In the genomic region with DNA sequence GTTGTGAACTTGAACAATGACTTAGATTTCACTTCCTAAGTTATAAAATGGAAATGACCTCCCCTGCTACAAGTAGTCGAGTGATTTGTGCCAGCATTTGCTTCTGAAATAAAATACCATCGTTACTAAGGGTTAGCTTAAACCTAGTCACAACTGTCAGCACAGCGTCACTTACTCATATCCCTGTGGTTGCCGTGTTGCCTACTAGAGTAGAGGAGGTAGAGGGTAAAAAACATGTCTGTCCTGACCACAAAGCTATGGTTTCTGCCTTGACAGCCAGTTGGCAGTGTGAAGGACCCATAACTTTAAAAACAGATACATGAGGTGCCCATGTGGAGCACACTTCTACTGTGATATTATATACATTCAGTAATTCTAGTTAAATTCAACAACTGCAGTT, we compare ENCODE assay signal across 19 cellular contexts.
DNase-seq lines count a peak whose midpoint lies in the region; ATAC-seq and TF ChIP-seq lines count a peak whose summit lies in the region.
"Had no signal": no experiment of that assay in that cellular context is flagged by ENCODE, and none has a peak within 500 bp of the region (broad histone marks: within the 10 kb centered on the region; RNA-seq: fewer than 3 reads in every experiment).

No MANE protein-coding gene starts in this region.

- no peak overlapping the region for H3K4me3 ChIP-seq in hepatocyte

- 93% methylated on average over 4 of the region's 4 CpGs for WGBS in hepatocyte (ENCODE audit: low lambda C conversion rate, missing lambda C conversion rate)

- H2AFZ ChIP-seq in hepatocyte = no peak overlapping the region

- peaks cover 48% of the 10 kb centered on the region for H3K36me3 Mint-ChIP-seq in activated naive CD8-positive, alpha-beta T cell treated with anti-CD3 and anti-CD28 coated beads, Interleukin-2, amount 10 ng/mL, durations not matched to agents 7 days and 5 days
- peaks cover 29% of the 10 kb centered on the region for H3K36me3 Mint-ChIP-seq in activated naive CD8-positive, alpha-beta T cell treated with anti-CD3 and anti-CD28 coated beads for 36 hours
- H3K36me3 Mint-ChIP-seq in T-helper 17 cell (ENCODE audit: low read depth) = peaks cover 10% of the 10 kb centered on the region
- H3K36me3 Mint-ChIP-seq in WTC11 = peaks cover 13% of the 10 kb centered on the region
- H3K36me3 Mint-ChIP-seq in nephron progenitor cell (ENCODE audit: low read depth) = peaks cover 33% of the 10 kb centered on the region

- no peaks in the 10 kb centered on the region for H3K9me3 ChIP-seq in T-helper 17 cell (ENCODE audit: control insufficient read depth, low read length, poor library complexity, severe bottlenecking)
- H3K9me3 ChIP-seq in hepatocyte (ENCODE audit: low read depth) = no peaks in the 10 kb centered on the region

- peak; percentile 45 for ATAC-seq in activated naive CD8-positive, alpha-beta T cell treated with anti-CD3 and anti-CD28 coated beads, Interleukin-2, amount 10 ng/mL, durations not matched to agents 7 days and 5 days (ENCODE audit: low read depth)
- ATAC-seq in T-helper 17 cell (peak; percentile 69), WTC11 (no peak)
- peak; percentile 76 for ATAC-seq in stimulated activated naive CD8-positive, alpha-beta T cell treated with anti-CD3 and anti-CD28 coated beads, Interleukin-15, amount 100 ng/mL, for 72 hours
- ATAC-seq: stimulated activated memory B cell treated with anti-CD40 and anti-IgM and Interleukin-4, amounts not matched to agents 10 μg/mL and 1 μg/mL and 100 μg/mL, for 72 hours had no signal

- H3K4me2 ChIP-seq in hepatocyte = no peak overlapping the region

- peak overlapping the region; percentile 0 for H3K27ac ChIP-seq in hepatocyte

- peaks cover 25% of the 10 kb centered on the region for H3K4me1 ChIP-seq in hepatocyte (ENCODE audit: insufficient read depth)

- H3K36me3 ChIP-seq in hepatocyte (replicated peaks; ENCODE audit: insufficient read depth, low read depth) = no peaks in the 10 kb centered on the region

- POLR2A ChIA-PET in activated naive CD8-positive, alpha-beta T cell treated with anti-CD3 and anti-CD28 coated beads, Interleukin-2, amount 10 ng/mL, durations not matched to agents 7 days and 5 days (lab: Charles Lee) = no interaction called here
- POLR2A ChIA-PET in WTC11 (lab: Charles Lee) = no interaction called here

- H3K27me3 ChIP-seq in hepatocyte = no peaks in the 10 kb centered on the region

- CTCF ChIA-PET in WTC11 (lab: Charles Lee) = interaction anchor here (0.7 kb wide), 1 partner anchor 55 kb away, joined by 3 read pairs; no protein-coding TSS in a partner anchor

- H3K27me3 Mint-ChIP-seq in activated naive CD8-positive, alpha-beta T cell treated with anti-CD3 and anti-CD28 coated beads, Interleukin-2, amount 10 ng/mL, durations not matched to agents 7 days and 5 days = no peaks in the 10 kb centered on the region
- H3K27me3 Mint-ChIP-seq in activated naive CD8-positive, alpha-beta T cell treated with anti-CD3 and anti-CD28 coated beads for 36 hours = no peaks in the 10 kb centered on the region
- no peaks in the 10 kb centered on the region for H3K27me3 Mint-ChIP-seq in T-helper 17 cell
- no peaks in the 10 kb centered on the region for H3K27me3 Mint-ChIP-seq in stimulated activated naive CD8-positive, alpha-beta T cell treated with anti-CD3 and anti-CD28 coated beads, Interleukin-15, amount 100 ng/mL, for 72 hours
- H3K27me3 Mint-ChIP-seq in WTC11 (ENCODE audit: low read depth) = no peaks in the 10 kb centered on the region
- H3K27me3 Mint-ChIP-seq in nephron progenitor cell (ENCODE audit: low read depth, poor library complexity) = no peaks in the 10 kb centered on the region
- H3K27me3 Mint-ChIP-seq: stimulated activated memory B cell treated with anti-CD40 and anti-IgM and Interleukin-4, amounts not matched to agents 10 μg/mL and 1 μg/mL and 100 μg/mL, for 72 hours had no signal

- no peaks in the 10 kb centered on the region for H3K9me3 Mint-ChIP-seq in activated naive CD8-positive, alpha-beta T cell treated with anti-CD3 and anti-CD28 coated beads, Interleukin-2, amount 10 ng/mL, durations not matched to agents 7 days and 5 days
- H3K9me3 Mint-ChIP-seq in activated naive CD8-positive, alpha-beta T cell treated with anti-CD3 and anti-CD28 coated beads for 36 hours = no peaks in the 10 kb centered on the region
- H3K9me3 Mint-ChIP-seq in stimulated activated naive CD8-positive, alpha-beta T cell treated with anti-CD3 and anti-CD28 coated beads, Interleukin-15, amount 100 ng/mL, for 72 hours = no peaks in the 10 kb centered on the region
- H3K9me3 Mint-ChIP-seq in WTC11 (no peaks in the 10 kb centered on the region), nephron progenitor cell (no peaks in the 10 kb centered on the region)
- H3K9me3 Mint-ChIP-seq: H9; stimulated activated memory B cell treated with anti-CD40 and anti-IgM and Interleukin-4, amounts not matched to agents 10 μg/mL and 1 μg/mL and 100 μg/mL, for 72 hours had no signal

- no peak for DNase-seq in activated naive CD8-positive, alpha-beta T cell treated with anti-CD3 and anti-CD28 coated beads, Interleukin-2, amount 10 ng/mL, durations not matched to agents 7 days and 5 days
- DNase-seq in activated naive CD8-positive, alpha-beta T cell treated with anti-CD3 and anti-CD28 coated beads for 36 hours = no peak
- DNase-seq in T-helper 17 cell (no peak), hepatocyte (ENCODE audit: low spot score) (no peak), WTC11 (ENCODE audit: low spot score) (no peak), nephron progenitor cell (no peak)
- peak in 1 of 2 donors; percentile 13 for DNase-seq in stimulated activated naive CD8-positive, alpha-beta T cell treated with anti-CD3 and anti-CD28 coated beads, Interleukin-15, amount 100 ng/mL, for 72 hours
- DNase-seq in activated effector memory CD4-positive, alpha-beta T cell treated with anti-CD3 and anti-CD28 coated beads, Interleukin-2, amount 50 U/mL, for 16 hours = no peak
- DNase-seq: activated effector memory CD4-positive, alpha-beta T cell treated with Interleukin-2 at 50 U/mL for 16 hours; amniotic stem cell; caudate nucleus; GF-D8; H9; IMR-90; mesenchymal stem cell; NCI-H1694 treated with DMSO at 0.1 percent for 48 hours; NCI-H526 treated with DMSO at 0.1 percent for 48 hours; stimulated activated CD4-positive, alpha-beta T cell treated with anti-CD3 and anti-CD28 coated beads, Interleukin-2, amount 100 ng/mL, for 24 hours had no signal

- no peaks in the 10 kb centered on the region for H3K9me2 ChIP-seq in hepatocyte (replicated peaks; ENCODE audit: insufficient read depth)

- H4K20me1 ChIP-seq in hepatocyte (ENCODE audit: insufficient read depth, poor library complexity, severe bottlenecking) = no peaks in the 10 kb centered on the region

- H3K4me3 Mint-ChIP-seq in activated naive CD8-positive, alpha-beta T cell treated with anti-CD3 and anti-CD28 coated beads, Interleukin-2, amount 10 ng/mL, durations not matched to agents 7 days and 5 days = no peak overlapping the region
- H3K4me3 Mint-ChIP-seq in activated naive CD8-positive, alpha-beta T cell treated with anti-CD3 and anti-CD28 coated beads for 36 hours = no peak overlapping the region
- H3K4me3 Mint-ChIP-seq in T-helper 17 cell (no peak overlapping the region), WTC11 (no peak overlapping the region), nephron progenitor cell (no peak overlapping the region)
- H3K4me3 Mint-ChIP-seq in stimulated activated naive CD8-positive, alpha-beta T cell treated with anti-CD3 and anti-CD28 coated beads, Interleukin-15, amount 100 ng/mL, for 72 hours = no peak overlapping the region
- H3K4me3 Mint-ChIP-seq: H9; stimulated activated memory B cell treated with anti-CD40 and anti-IgM and Interleukin-4, amounts not matched to agents 10 μg/mL and 1 μg/mL and 100 μg/mL, for 72 hours had no signal

- H3K27ac Mint-ChIP-seq in activated naive CD8-positive, alpha-beta T cell treated with anti-CD3 and anti-CD28 coated beads, Interleukin-2, amount 10 ng/mL, durations not matched to agents 7 days and 5 days = peak overlapping the region; percentile 17
- H3K27ac Mint-ChIP-seq in activated naive CD8-positive, alpha-beta T cell treated with anti-CD3 and anti-CD28 coated beads for 36 hours = no peak overlapping the region
- H3K27ac Mint-ChIP-seq in T-helper 17 cell = no peak overlapping the region
- no peak overlapping the region for H3K27ac Mint-ChIP-seq in stimulated activated naive CD8-positive, alpha-beta T cell treated with anti-CD3 and anti-CD28 coated beads, Interleukin-15, amount 100 ng/mL, for 72 hours
- H3K27ac Mint-ChIP-seq in WTC11 = no peak overlapping the region
- H3K27ac Mint-ChIP-seq in nephron progenitor cell = no peak overlapping the region
- H3K27ac Mint-ChIP-seq: H9; stimulated activated memory B cell treated with anti-CD40 and anti-IgM and Interleukin-4, amounts not matched to agents 10 μg/mL and 1 μg/mL and 100 μg/mL, for 72 hours had no signal

- no peaks in the 10 kb centered on the region for H3K79me2 ChIP-seq in hepatocyte

- TF ChIP-seq CTCF in hepatocyte (IDR thresholded peaks at IDR 0.05; ENCODE audit: poor library complexity) (no peak), WTC11 (IDR thresholded peaks at IDR 0.05) (no peak), nephron progenitor cell (IDR thresholded peaks at IDR 0.05) (no peak)

- H3K4me1 Mint-ChIP-seq in activated naive CD8-positive, alpha-beta T cell treated with anti-CD3 and anti-CD28 coated beads, Interleukin-2, amount 10 ng/mL, durations not matched to agents 7 days and 5 days = peaks cover 30% of the 10 kb centered on the region
- H3K4me1 Mint-ChIP-seq in activated naive CD8-positive, alpha-beta T cell treated with anti-CD3 and anti-CD28 coated beads for 36 hours = peaks cover 8% of the 10 kb centered on the region
- H3K4me1 Mint-ChIP-seq in T-helper 17 cell (peaks cover 12% of the 10 kb centered on the region), WTC11 (peaks cover 10% of the 10 kb centered on the region), nephron progenitor cell (peaks cover 10% of the 10 kb centered on the region)
- H3K4me1 Mint-ChIP-seq in stimulated activated naive CD8-positive, alpha-beta T cell treated with anti-CD3 and anti-CD28 coated beads, Interleukin-15, amount 100 ng/mL, for 72 hours = no peaks in the 10 kb centered on the region
- H3K4me1 Mint-ChIP-seq: stimulated activated memory B cell treated with anti-CD40 and anti-IgM and Interleukin-4, amounts not matched to agents 10 μg/mL and 1 μg/mL and 100 μg/mL, for 72 hours had no signal

TF ChIP-seq in WTC11, 78 proteins besides CTCF, POLR2A, EP300 and RAD21 (continues in another document):
- TF ChIP-seq, protein P1, sequence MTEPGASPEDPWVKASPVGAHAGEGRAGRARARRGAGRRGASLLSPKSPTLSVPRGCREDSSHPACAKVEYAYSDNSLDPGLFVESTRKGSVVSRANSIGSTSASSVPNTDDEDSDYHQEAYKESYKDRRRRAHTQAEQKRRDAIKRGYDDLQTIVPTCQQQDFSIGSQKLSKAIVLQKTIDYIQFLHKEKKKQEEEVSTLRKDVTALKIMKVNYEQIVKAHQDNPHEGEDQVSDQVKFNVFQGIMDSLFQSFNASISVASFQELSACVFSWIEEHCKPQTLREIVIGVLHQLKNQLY (CRISPR knock-in tag; IDR thresholded peaks at IDR 0.05) = no peak
